ENCODE assay signal across 8 cellular contexts in genomic region chr3:4888913-4889846, GRCh38.
DNase-seq lines count a peak whose midpoint lies in the region; ATAC-seq, FAIRE-seq and TF ChIP-seq lines count a peak whose summit lies in the region.

No MANE protein-coding gene starts in this region.

- TF ChIP-seq POLR2A in GM12878 (IDR thresholded peaks at IDR 0.05; ENCODE audit: low read depth, low read length) (no peak), vagina (IDR thresholded peaks at IDR 0.05) (no peak)

- FAIRE-seq in GM12878 (lab: Jason Lieb, UNC) = peak; percentile 23

- H3K4me3 ChIP-seq in DND-41 (ENCODE audit: low read depth in 1 of 2, low read length in 2 of 2) (no peak overlapping the region), GM12878 (no peak overlapping the region; the same call in 1 of the 2 replicates), HAP-1 (no peak overlapping the region), vagina (no peak overlapping the region)

- H3K4me1 ChIP-seq in DND-41 (ENCODE audit: insufficient read depth, low read length) = peaks cover 21% of the 10 kb centered on the region
- H3K4me1 ChIP-seq in GM12878 (ENCODE audit: control insufficient read depth, insufficient read depth, low read length) = peaks cover 12% of the 10 kb centered on the region
- H3K4me1 ChIP-seq in HAP-1 = peaks cover 4% of the 10 kb centered on the region
- no peaks in the 10 kb centered on the region for H3K4me1 ChIP-seq in vagina

- TF ChIP-seq CTCF in DND-41 (IDR thresholded peaks at IDR 0.05; ENCODE audit: borderline replicate concordance, extremely low read depth, low read length, poor library complexity, severe bottlenecking) = peak; percentile 49
- peak; percentile 18 for TF ChIP-seq CTCF in GM20000 (IDR thresholded peaks at IDR 0.05; ENCODE audit: extremely low read depth, missing control alignments)
- peak in 1 of 3 experiments; percentile 45; a peak in 3 of 6 replicates for TF ChIP-seq CTCF in GM12878 (IDR thresholded peaks at IDR 0.05 in 2 of 3, conservative IDR thresholded peaks at IDR 0.05 in 1 of 3; ENCODE audit: control insufficient read depth in 2 of 3, extremely low read depth in 1 of 3, insufficient read depth in 1 of 3, low read depth in 3 of 3, low read length in 3 of 3)
- no peak for TF ChIP-seq CTCF in vagina (IDR thresholded peaks at IDR 0.05)

- no peak for DNase-seq in DND-41
- DNase-seq in GM20000 (ENCODE audit: low spot score) = peak; percentile 53
- peak; percentile 71 for DNase-seq in GM12878 (ENCODE audit: low read depth, low spot score)
- no peak for DNase-seq in H4 (ENCODE audit: low spot score)
- no peak for DNase-seq in HAP-1 (ENCODE audit: low spot score in 2 of 2)
- DNase-seq in DMS53 (lab: John Stamatoyannopoulos, UW) = no peak
- DNase-seq in vagina (ENCODE audit: extremely low spot score in 2 of 2) = no peak

- H3K4me2 ChIP-seq in DND-41 (ENCODE audit: insufficient read depth, low read length) = 0 out of 2 replicates have a peak overlapping the region, but pooled peaks have one; percentile 9
- peak overlapping the region; percentile 57 for H3K4me2 ChIP-seq in GM12878 (ENCODE audit: control insufficient read depth, insufficient read depth)

- H3K79me2 ChIP-seq in DND-41 (ENCODE audit: insufficient read depth, low read length) (no peaks in the 10 kb centered on the region), GM12878 (ENCODE audit: control insufficient read depth, insufficient read depth, low read length) (no peaks in the 10 kb centered on the region)

- H3K9ac ChIP-seq in DND-41 (ENCODE audit: low read depth, low read length) = no peak overlapping the region
- no peak overlapping the region for H3K9ac ChIP-seq in GM12878 (ENCODE audit: control insufficient read depth, insufficient read depth, low read length)

- ATAC-seq in DND-41 (ENCODE audit: insufficient read depth, low read depth) = peak; percentile 83
- ATAC-seq in HG03558 (IDR thresholded peaks at IDR 0.05; ENCODE audit: extremely low read depth, unreplicated experiment) = peak; percentile 82
- ATAC-seq in GM12878 = peak; percentile 96

- H3K36me3 ChIP-seq in DND-41 (ENCODE audit: insufficient read depth, low read length) (no peaks in the 10 kb centered on the region), GM12878 (ENCODE audit: control insufficient read depth in 2 of 2, insufficient read depth in 2 of 2, low read length in 1 of 2) (no peaks in the 10 kb centered on the region), HAP-1 (replicated peaks) (no peaks in the 10 kb centered on the region), vagina (no peaks in the 10 kb centered on the region)

- peak overlapping the region; percentile 67 for H3K27ac ChIP-seq in DND-41 (ENCODE audit: low read length)
- H3K27ac ChIP-seq in GM12878 (ENCODE audit: control insufficient read depth, insufficient read depth) = peak overlapping the region; percentile 69
- no peak overlapping the region for H3K27ac ChIP-seq in vagina

- peak; percentile 74 for TF ChIP-seq RAD21 in GM12878 (IDR thresholded peaks at IDR 0.05; ENCODE audit: insufficient read depth, low read depth, low read length)

- H4K20me1 ChIP-seq in DND-41 (ENCODE audit: insufficient read depth, low read length) (no peaks in the 10 kb centered on the region), GM12878 (ENCODE audit: control insufficient read depth, insufficient read depth) (no peaks in the 10 kb centered on the region)

- H3K27me3 ChIP-seq in DND-41 (ENCODE audit: insufficient read depth, low read length, poor library complexity) = no peaks in the 10 kb centered on the region
- H3K27me3 ChIP-seq in GM12878 (replicated peaks in 1 of 2; ENCODE audit: control insufficient read depth in 2 of 2, insufficient read depth in 2 of 2, low read length in 1 of 2) = no peaks in the 10 kb centered on the region
- H3K27me3 ChIP-seq in HAP-1 (ENCODE audit: low read depth) = no peaks in the 10 kb centered on the region
- H3K27me3 ChIP-seq in vagina = no peaks in the 10 kb centered on the region

- POLR2A ChIA-PET in GM12878 (lab: Charles Lee) = interaction anchor here (0.8 to 2.1 kb wide), 7 partner anchors 8 to 168 kb away, joined by 3 to 6 read pairs (median 4); no protein-coding TSS in a partner anchor

- TF ChIP-seq EP300 in GM12878 (IDR thresholded peaks at IDR 0.05; ENCODE audit: borderline replicate concordance in 1 of 2, control insufficient read depth in 1 of 2, low read depth in 2 of 2, low read length in 2 of 2) = peak; percentile 51 to 71; a peak in 3 of 4 replicates

- TSS peak; percentile 93 for BruUV-seq in GM12878 (replicated peaks; lab: Mats Ljungman, UMichigan)

- RAD21 ChIA-PET in GM12878 (lab: Charles Lee; ENCODE audit: unreplicated experiment) = interaction anchor here (1.0 to 2.9 kb wide), 9 partner anchors 18 to 178 kb away, joined by 3 to 11 read pairs (median 5); partner anchors contain the start of gene BHLHE40

- intact Hi-C loops in GM12878 (cut with micrococcal nuclease; ENCODE audit: unreplicated experiment) (loop anchor here (1.0 to 2.0 kb wide), 4 partner anchors 39 to 138 kb away; no protein-coding TSS in a partner anchor), vagina (cut with DNase I) (no loop called here)

- CTCF ChIA-PET in GM12878 (lab: Yijun Ruan, JAX) = interaction anchor here (0.6 to 4.7 kb wide), 12 partner anchors 17 to 177 kb away, joined by 3 to 17 read pairs (median 4); no protein-coding TSS in a partner anchor

- H2AFZ ChIP-seq in DND-41 (ENCODE audit: low read depth, low read length) = peak overlapping the region; percentile 42
- H2AFZ ChIP-seq in GM12878 (ENCODE audit: control insufficient read depth, low read depth, low read length) = peak overlapping the region; percentile 29; the same call in 1 of the 2 replicates

- SMC1A ChIA-PET in GM12878 (lab: Charles Lee; ENCODE audit: uncharacterized antibody, unreplicated experiment) = interaction anchor here (0.7 to 4.0 kb wide), 22 partner anchors 9 to 178 kb away, joined by 3 to 25 read pairs (median 4); partner anchors contain the start of gene BHLHE40

- H3K9me3 ChIP-seq in DND-41 (ENCODE audit: insufficient read depth, low read length, severe bottlenecking) (no peaks in the 10 kb centered on the region), GM12878 (replicated peaks; ENCODE audit: control insufficient read depth, insufficient read depth, low read length) (no peaks in the 10 kb centered on the region), HAP-1 (no peaks in the 10 kb centered on the region), vagina (no peaks in the 10 kb centered on the region)

- in situ Hi-C loops in GM12878 (cut with MboI) = no loop called here
- in situ Hi-C loops in HAP-1 (cut with MboI; ENCODE audit: low sequenced_read_pairs) = no loop called here

- WGBS in GM12878 (ENCODE audit: insufficient coverage, insufficient replicate concordance, low lambda C conversion rate, missing lambda C conversion rate) = 0% methylated on average over 4 of the region's 4 CpGs

TF ChIP-seq in GM12878, 131 proteins besides CTCF, POLR2A, EP300 and RAD21 (continues in another document):
- TF ChIP-seq RELA (IDR thresholded peaks at IDR 0.05; ENCODE audit: borderline replicate concordance, partially characterized antibody) (peak; percentile 75), RB1 (IDR thresholded peaks at IDR 0.05; ENCODE audit: borderline replicate concordance) (no peak), CREM (IDR thresholded peaks at IDR 0.05; ENCODE audit: low read depth) (peak; percentile 70; the same call in 1 of the 2 replicates), HSF1 (IDR thresholded peaks at IDR 0.05; ENCODE audit: low read depth, low read length) (no peak), JUNB (IDR thresholded peaks at IDR 0.05) (peak; percentile 62), HDAC2 (IDR thresholded peaks at IDR 0.05) (no peak), BRCA1 (IDR thresholded peaks at IDR 0.05; ENCODE audit: low read depth, low read length) (no peak), MEF2A (IDR thresholded peaks at IDR 0.05; ENCODE audit: insufficient read depth, low read depth, low read length) (peak; percentile 66), ATF7 (IDR thresholded peaks at IDR 0.05; ENCODE audit: low read depth) (peak; percentile 59)
- TF ChIP-seq, protein P1, sequence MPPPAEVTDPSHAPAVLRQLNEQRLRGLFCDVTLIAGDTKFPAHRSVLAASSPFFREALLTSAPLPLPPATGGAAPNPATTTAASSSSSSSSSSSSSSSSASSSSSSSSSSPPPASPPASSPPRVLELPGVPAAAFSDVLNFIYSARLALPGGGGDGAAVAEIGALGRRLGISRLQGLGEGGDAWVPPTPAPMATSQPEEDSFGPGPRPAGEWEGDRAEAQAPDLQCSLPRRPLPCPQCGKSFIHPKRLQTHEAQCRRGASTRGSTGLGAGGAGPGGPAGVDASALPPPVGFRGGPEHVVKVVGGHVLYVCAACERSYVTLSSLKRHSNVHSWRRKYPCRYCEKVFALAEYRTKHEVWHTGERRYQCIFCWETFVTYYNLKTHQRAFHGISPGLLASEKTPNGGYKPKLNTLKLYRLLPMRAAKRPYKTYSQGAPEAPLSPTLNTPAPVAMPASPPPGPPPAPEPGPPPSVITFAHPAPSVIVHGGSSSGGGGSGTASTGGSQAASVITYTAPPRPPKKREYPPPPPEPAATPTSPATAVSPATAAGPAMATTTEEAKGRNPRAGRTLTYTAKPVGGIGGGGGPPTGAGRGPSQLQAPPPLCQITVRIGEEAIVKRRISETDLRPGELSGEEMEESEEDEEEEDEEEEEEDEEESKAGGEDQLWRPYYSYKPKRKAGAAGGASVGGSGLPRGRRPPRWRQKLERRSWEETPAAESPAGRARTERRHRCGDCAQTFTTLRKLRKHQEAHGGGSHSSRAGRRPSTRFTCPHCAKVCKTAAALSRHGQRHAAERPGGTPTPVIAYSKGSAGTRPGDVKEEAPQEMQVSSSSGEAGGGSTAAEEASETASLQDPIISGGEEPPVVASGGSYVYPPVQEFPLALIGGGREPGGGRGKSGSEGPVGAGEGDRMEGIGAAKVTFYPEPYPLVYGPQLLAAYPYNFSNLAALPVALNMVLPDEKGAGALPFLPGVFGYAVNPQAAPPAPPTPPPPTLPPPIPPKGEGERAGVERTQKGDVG (CRISPR knock-in tag; IDR thresholded peaks at IDR 0.05) = no peak

Comparison
In these comparisons a context has a peak if more than half of its experiments do, and no peak if none do; other contexts are left out.
1. DNase-seq: peak in GM20000 (single experiment) and GM12878 (single experiment); none in DND-41 (single experiment), H4 (single experiment), HAP-1 (0 of 2), DMS53 (single experiment) and vagina (0 of 2).
2. CTCF ChIP-seq: peak in DND-41 (single experiment) and GM20000 (single experiment); none in vagina (0 of 3).
3. Peak in every context shown above with its lines, with median percentiles within 50 percentile points of each other: ATAC-seq.